In the genomic region with DNA sequence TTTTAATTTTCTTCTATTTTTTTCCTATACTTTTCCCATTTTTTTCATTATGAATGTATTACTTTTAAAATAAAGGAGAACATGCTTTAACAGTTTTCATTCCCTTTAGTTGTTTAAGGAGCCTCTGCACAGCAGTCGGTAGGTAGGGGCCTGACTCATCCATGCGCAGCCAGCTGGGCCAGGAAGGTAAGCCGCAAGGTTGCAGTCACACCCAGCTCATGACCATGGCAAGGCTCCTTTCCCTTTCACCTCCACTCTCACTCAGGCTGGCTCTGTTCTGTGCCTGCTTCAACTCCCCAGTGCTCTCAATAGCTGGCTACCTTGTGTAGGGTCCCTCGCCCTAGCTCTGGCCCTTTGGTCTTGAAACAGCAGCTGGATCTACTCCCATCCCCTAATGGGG, we compare ENCODE assay signal across 17 cellular contexts. TPM values are rescaled to one million over a fixed set of nuclear protein-coding genes. Genes with fewer than 3 reads are reported as not detected.
"Had no signal": no experiment of that assay in that cellular context is flagged by ENCODE, and none has a peak within 500 bp of the region (broad histone marks: within the 10 kb centered on the region; RNA-seq: fewer than 3 reads in every experiment).

No MANE protein-coding gene starts in this region.

- H3K9me3 Mint-ChIP-seq: activated CD4-positive, alpha-beta memory T cell treated with anti-CD3 and anti-CD28 coated beads, Interleukin-2, amount 10 ng/mL, durations not matched to agents 7 days and 5 days; activated naive CD8-positive, alpha-beta T cell treated with anti-CD3 and anti-CD28 coated beads, Interleukin-2, amount 10 ng/mL, durations not matched to agents 7 days and 5 days; activated T-cell treated with anti-CD3 and anti-CD28 coated beads, Interleukin-2, amount 50 U/mL, for 72 hours; immature natural killer cell; memory B cell; neural crest cell had no signal

- H3K4me1 ChIP-seq: breast epithelium, SJSA1 had no signal

- H3K4me1 Mint-ChIP-seq: activated CD4-positive, alpha-beta memory T cell treated with anti-CD3 and anti-CD28 coated beads, Interleukin-2, amount 10 ng/mL, durations not matched to agents 7 days and 5 days; activated naive CD8-positive, alpha-beta T cell treated with anti-CD3 and anti-CD28 coated beads, Interleukin-2, amount 10 ng/mL, durations not matched to agents 7 days and 5 days; immature natural killer cell; memory B cell; neural crest cell had no signal

- H3K27ac Mint-ChIP-seq: activated CD4-positive, alpha-beta memory T cell treated with anti-CD3 and anti-CD28 coated beads, Interleukin-2, amount 10 ng/mL, durations not matched to agents 7 days and 5 days; activated naive CD8-positive, alpha-beta T cell treated with anti-CD3 and anti-CD28 coated beads, Interleukin-2, amount 10 ng/mL, durations not matched to agents 7 days and 5 days; activated T-cell treated with anti-CD3 and anti-CD28 coated beads, Interleukin-2, amount 50 U/mL, for 72 hours; immature natural killer cell; memory B cell had no signal

- H3K36me3 ChIP-seq: breast epithelium, ovary, SJSA1 had no signal

- H3K27me3 ChIP-seq: breast epithelium, ovary, SJSA1 had no signal

- H3K9me3 ChIP-seq: breast epithelium, ovary, SJSA1 had no signal

- H3K4me3 ChIP-seq: breast epithelium, ovary, SJSA1 had no signal

- H3K36me3 Mint-ChIP-seq: activated naive CD8-positive, alpha-beta T cell treated with anti-CD3 and anti-CD28 coated beads, Interleukin-2, amount 10 ng/mL, durations not matched to agents 7 days and 5 days; immature natural killer cell; memory B cell had no signal

- H3K4me3 Mint-ChIP-seq: activated CD4-positive, alpha-beta memory T cell treated with anti-CD3 and anti-CD28 coated beads, Interleukin-2, amount 10 ng/mL, durations not matched to agents 7 days and 5 days; activated naive CD8-positive, alpha-beta T cell treated with anti-CD3 and anti-CD28 coated beads, Interleukin-2, amount 10 ng/mL, durations not matched to agents 7 days and 5 days; activated T-cell treated with anti-CD3 and anti-CD28 coated beads, Interleukin-2, amount 50 U/mL, for 72 hours; immature natural killer cell; memory B cell; neural crest cell had no signal

- DNase-seq: activated CD4-positive, alpha-beta memory T cell treated with anti-CD3 and anti-CD28 coated beads, Interleukin-2, amount 10 ng/mL, durations not matched to agents 7 days and 5 days; activated CD4-positive, alpha-beta T cell treated with anti-CD3 and anti-CD28 coated beads for 1 hour; activated CD8-positive, alpha-beta memory T cell treated with anti-CD3 and anti-CD28 coated beads, Interleukin-2, amount 50 U/mL, for 4 hours; activated gamma-delta T cell treated with Interleukin-2 at 50 U/mL for 16 hours; activated naive CD8-positive, alpha-beta T cell treated with anti-CD3 and anti-CD28 coated beads, Interleukin-2, amount 10 ng/mL, durations not matched to agents 7 days and 5 days; activated T-cell treated with anti-CD3 and anti-CD28 coated beads, Interleukin-2, amount 50 U/mL, for 72 hours; aorta; immature natural killer cell; ovary; stimulated activated CD4-positive, alpha-beta T cell treated with anti-CD3 and anti-CD28 coated beads, Interleukin-4, amount 100 ng/mL, for 24 hours; SW 1271 had no signal

- ATAC-seq: activated T-cell treated with anti-CD3 and anti-CD28 coated beads, Interleukin-2, amount 50 U/mL, for 72 hours had no signal

- H3K27ac ChIP-seq: breast epithelium, ovary, SJSA1 had no signal

RNA-seq across cellular contexts. Expression of a gene that starts 17.4 kb away (rescaled TPM):
- total RNA-seq: activated CD4-positive, alpha-beta memory T cell treated with anti-CD3 and anti-CD28 coated beads, Interleukin-2, amount 10 ng/mL, durations not matched to agents 7 days and 5 days; activated naive CD8-positive, alpha-beta T cell treated with anti-CD3 and anti-CD28 coated beads, Interleukin-2, amount 10 ng/mL, durations not matched to agents 7 days and 5 days; activated T-cell treated with anti-CD3 and anti-CD28 coated beads, Interleukin-2, amount 50 U/mL, for 72 hours; breast epithelium; endothelial cell of umbilical vein; glomerular endothelial cell; neural crest cell; SJSA1 had no signal
- polyA plus RNA-seq: aorta, endothelial cell of umbilical vein, immature natural killer cell had no signal
